In the genomic region with DNA sequence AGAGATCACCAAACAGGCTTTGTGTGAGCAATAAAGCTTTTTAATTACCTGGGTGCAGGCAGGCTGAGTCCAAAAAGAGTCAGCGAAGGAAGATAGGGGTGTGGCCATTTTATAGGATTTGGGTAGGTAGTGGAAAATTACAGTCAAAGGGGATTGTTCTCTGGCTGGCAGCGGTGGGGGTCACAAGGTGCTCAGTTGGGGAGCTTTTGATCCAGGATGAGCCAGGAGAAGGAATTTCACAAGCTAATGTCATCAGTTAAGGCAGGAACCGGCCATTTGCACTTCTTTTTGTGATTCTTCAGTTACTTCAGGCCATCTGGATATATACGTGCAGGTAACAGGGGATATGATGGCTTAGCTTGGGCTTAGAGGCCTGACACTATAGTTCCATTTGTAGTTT, we compare ENCODE assay signal across 6 cellular contexts.
DNase-seq lines count a peak whose midpoint lies in the region; ATAC-seq, FAIRE-seq and TF ChIP-seq lines count a peak whose summit lies in the region.
"Not testable (repeated sequence)": the region's sequence is repeated elsewhere in the genome, so short reads cannot be mapped to it uniquely, and the experiment has no call there.

No MANE protein-coding gene starts in this region.

- not testable (repeated sequence) for H2BK5ac ChIP-seq in H9 (ENCODE audit: insufficient read length, low read length); H1 (ENCODE audit: low read depth, low read length); mesendoderm (ENCODE audit: low read length)

- not testable (repeated sequence) for H3T11ph ChIP-seq in H9 (ENCODE audit: low read length)

- H4K8ac ChIP-seq in H9 (replicated peaks; ENCODE audit: insufficient read length, low read depth, low read length); H1 (ENCODE audit: extremely low read depth, insufficient read depth, low read length); mesendoderm (ENCODE audit: low read depth, low read length): not testable (repeated sequence)

- peak; percentile 3 for DNase-seq in GM23338 (ENCODE audit: low spot score)
- peak; percentile 27 for DNase-seq in H9
- not testable (repeated sequence) for DNase-seq in WTC11 (ENCODE audit: low spot score); H1 (ENCODE audit: low read depth in 1 of 2, low spot score in 2 of 2)
- peak; percentile 65 for DNase-seq in endodermal cell
- DNase-seq in mesendoderm = peak; percentile 72

- not testable (repeated sequence) for H3K79me2 ChIP-seq in GM23338 (replicated peaks; ENCODE audit: insufficient read depth); H9 (ENCODE audit: insufficient read depth, low read length); H1 (ENCODE audit: control insufficient read depth in 1 of 2, insufficient read depth in 2 of 2, low read length in 2 of 2); mesendoderm (ENCODE audit: control insufficient read depth, insufficient read depth, low read length)

- H3K4ac ChIP-seq in H9 (ENCODE audit: low read depth, low read length); H1 (replicated peaks; ENCODE audit: insufficient read length, low read depth, low read length): not testable (repeated sequence)
- H3K4ac ChIP-seq in mesendoderm (ENCODE audit: low read depth, low read length) = peak overlapping the region; percentile 71

- not testable (repeated sequence) for H4K91ac ChIP-seq in H9 (ENCODE audit: insufficient read length, low read depth, low read length); H1 (replicated peaks; ENCODE audit: insufficient read length, low read length)

- H3K4me1 ChIP-seq in GM23338 (ENCODE audit: insufficient read depth) = peaks cover 11% of the 10 kb centered on the region; the same call in 1 of the 2 replicates
- not testable (repeated sequence) for H3K4me1 ChIP-seq in H9 (ENCODE audit: insufficient read depth, low read length); H1 (replicated peaks in 1 of 4; ENCODE audit: control insufficient read depth in 3 of 4, insufficient read depth in 4 of 4, low read length in 3 of 4); endodermal cell (ENCODE audit: control insufficient read depth, insufficient read depth, low read length); mesendoderm (ENCODE audit: control insufficient read depth, low read depth, low read length)

- not testable (repeated sequence) for H3K4me3 ChIP-seq in GM23338; H1 (ENCODE audit: extremely low read depth in 1 of 4, insufficient read depth in 2 of 4, low read depth in 3 of 4, low read length in 4 of 4); endodermal cell (ENCODE audit: low read length); mesendoderm (ENCODE audit: low read length)

- H3K4me3 Mint-ChIP-seq in GM23338, H9, WTC11, endodermal cell: not testable (repeated sequence)

- H3K4me1 Mint-ChIP-seq in GM23338 (peaks cover 13% of the 10 kb centered on the region), H9 (peaks cover 10 to 14% of the 10 kb centered on the region in 2 experiments), WTC11 (peaks cover 26% of the 10 kb centered on the region)
- not testable (repeated sequence) for H3K4me1 Mint-ChIP-seq in endodermal cell

- TF ChIP-seq EP300 in H1 (IDR thresholded peaks at IDR 0.05; ENCODE audit: borderline replicate concordance in 1 of 2, low read depth in 2 of 2, low read length in 2 of 2) = not testable (repeated sequence)

- H3K27me3 ChIP-seq in GM23338 (ENCODE audit: insufficient read depth); H9 (ENCODE audit: insufficient read depth, low read length); H1 (replicated peaks in 1 of 4; ENCODE audit: control insufficient read depth in 3 of 4, extremely low read depth in 1 of 4, insufficient read depth in 3 of 4, low read length in 3 of 4); endodermal cell (ENCODE audit: control insufficient read depth, insufficient read depth, low read length, poor library complexity, severe bottlenecking); mesendoderm (ENCODE audit: insufficient read depth, low read length, poor library complexity): not testable (repeated sequence)

- H2BK12ac ChIP-seq in H9 (ENCODE audit: insufficient read length, low read depth, low read length); H1 (ENCODE audit: low read depth, low read length): not testable (repeated sequence)

- H3K9me3 ChIP-seq in H9 (ENCODE audit: control insufficient read depth, low read depth, low read length); H1 (ENCODE audit: insufficient read depth in 2 of 2, low read depth in 1 of 2, low read length in 1 of 2); endodermal cell (ENCODE audit: control insufficient read depth, low read length): not testable (repeated sequence)

- not testable (repeated sequence) for ATAC-seq in GM23338, WTC11

- not testable (repeated sequence) for H2BK20ac ChIP-seq in H9 (ENCODE audit: low read depth, low read length, poor library complexity, severe bottlenecking); H1 (ENCODE audit: low read length)

- H2BK120ac ChIP-seq in H9 (ENCODE audit: low read depth, low read length, poor library complexity, severe bottlenecking); H1 (replicated peaks; ENCODE audit: low read depth, low read length); mesendoderm (ENCODE audit: low read depth, low read length): not testable (repeated sequence)

- not testable (repeated sequence) for TF ChIP-seq POLR2A in H1 (IDR thresholded peaks at IDR 0.05; ENCODE audit: control extremely low read depth in 1 of 2, low read depth in 2 of 2, low read length in 2 of 2)

- not testable (repeated sequence) for H3K14ac ChIP-seq in H9 (ENCODE audit: insufficient read depth, low read length); H1 (ENCODE audit: insufficient read length)

- H3K56ac ChIP-seq in H9 (ENCODE audit: insufficient read length, low read depth, low read length); H1 (replicated peaks; ENCODE audit: insufficient read length, low read depth, low read length): not testable (repeated sequence)
- peak overlapping the region; percentile 43 for H3K56ac ChIP-seq in mesendoderm (ENCODE audit: low read length)

- H3K36me3 Mint-ChIP-seq in GM23338 (ENCODE audit: low read depth); H9 (ENCODE audit: insufficient read depth in 1 of 3, low read depth in 3 of 3); WTC11; endodermal cell (ENCODE audit: low read depth): not testable (repeated sequence)

- TF ChIP-seq CTCF in GM23338 (conservative IDR thresholded peaks at IDR 0.05; ENCODE audit: low read depth in 2 of 2); H9 (conservative IDR thresholded peaks at IDR 0.05); WTC11 (IDR thresholded peaks at IDR 0.05); H1 (IDR thresholded peaks at IDR 0.05; ENCODE audit: control extremely low read depth in 1 of 3, insufficient read depth in 1 of 3, low read depth in 1 of 3, low read length in 3 of 3); endodermal cell (conservative IDR thresholded peaks at IDR 0.05): not testable (repeated sequence)

- no CpG with 5 or more reads among the region's 4 CpGs for WGBS in H9 (ENCODE audit: extremely low coverage, insufficient read length, low lambda C conversion rate)
- WGBS in H1 (ENCODE audit: extremely low coverage in 1 of 2, insufficient coverage in 1 of 2, insufficient read length in 1 of 2, insufficient replicate concordance in 2 of 2, low coverage in 1 of 2, low lambda C conversion rate in 2 of 2, missing lambda C conversion rate in 1 of 2), 2 experiments = 75% methylated on average over 4 of the region's 4 CpGs; no CpG with 5 or more reads in 1 of the 2 experiments
- 81 to 85% methylated on average over 4 of the region's 4 CpGs for WGBS in endodermal cell (ENCODE audit: insufficient coverage in 1 of 2, insufficient read length in 1 of 2), 2 experiments
- no CpG with 5 or more reads among the region's 4 CpGs for WGBS in mesendoderm (ENCODE audit: extremely low coverage, insufficient coverage, low lambda C conversion rate)

- not testable (repeated sequence) for H2BK15ac ChIP-seq in H9 (ENCODE audit: low read depth, low read length); H1 (ENCODE audit: low read length); mesendoderm (replicated peaks; ENCODE audit: low read depth)

- not testable (repeated sequence) for H3K9me3 Mint-ChIP-seq in GM23338, H9, WTC11, endodermal cell

- not testable (repeated sequence) for H3K27ac ChIP-seq in GM23338 (ENCODE audit: low read depth); H9 (ENCODE audit: insufficient read length, low read depth, low read length); H1 (ENCODE audit: low read depth, low read length); endodermal cell (ENCODE audit: low read depth, low read length)
- peak overlapping the region; percentile 11 for H3K27ac ChIP-seq in mesendoderm (ENCODE audit: low read depth, low read length)

- H3K23ac ChIP-seq in H9 (ENCODE audit: insufficient read length, low read depth, low read length); H1 (ENCODE audit: insufficient read length); mesendoderm (ENCODE audit: low read length): not testable (repeated sequence)

- H2AK5ac ChIP-seq in H9 (ENCODE audit: insufficient read length, low read length); H1 (ENCODE audit: low read depth, low read length); mesendoderm (ENCODE audit: low read length): not testable (repeated sequence)

- H3K27me3 Mint-ChIP-seq in GM23338 (ENCODE audit: insufficient read depth, low read depth, poor library complexity); H9 (ENCODE audit: low read depth); WTC11 (ENCODE audit: low read depth); endodermal cell (ENCODE audit: insufficient read depth): not testable (repeated sequence)

- not testable (repeated sequence) for H3K18ac ChIP-seq in H9 (ENCODE audit: insufficient read length, low read depth, low read length); H1 (ENCODE audit: extremely low read depth, low read length); mesendoderm (ENCODE audit: low read length)

- not testable (repeated sequence) for H4K5ac ChIP-seq in H9 (ENCODE audit: insufficient read length, low read depth, low read length); H1 (ENCODE audit: insufficient read length, low read depth, low read length); mesendoderm (ENCODE audit: low read length)

- TF ChIP-seq RAD21 in H1 (IDR thresholded peaks at IDR 0.05 in 1 of 2, conservative IDR thresholded peaks at IDR 0.05 in 1 of 2; ENCODE audit: low read depth in 2 of 2, low read length in 2 of 2) = not testable (repeated sequence)

- CTCF ChIA-PET in WTC11 (lab: Charles Lee) = not testable (repeated sequence)
- CTCF ChIA-PET in H1 (lab: Charles Lee; ENCODE audit: partially characterized antibody) = interaction anchor here (1.5 to 1.8 kb wide), 2 partner anchors 14 to 16 kb away, joined by 3 to 5 read pairs; no protein-coding TSS in a partner anchor

- H3F3A ChIP-seq in GM23338 (replicated peaks; ENCODE audit: low read depth) = not testable (repeated sequence)

- H3K23me2 ChIP-seq in H9 (ENCODE audit: insufficient read length, low read depth, low read length, poor library complexity, severe bottlenecking); H1 (ENCODE audit: low read depth, low read length): not testable (repeated sequence)

- not testable (repeated sequence) for FAIRE-seq in H1 (lab: Jason Lieb, UNC)

- POLR2A ChIA-PET in WTC11 (lab: Charles Lee); H1 (lab: Charles Lee; ENCODE audit: partially characterized antibody): not testable (repeated sequence)

- H3K27ac Mint-ChIP-seq in GM23338, endodermal cell: not testable (repeated sequence)
- peak overlapping the region in 2 of 3 experiments; percentile 15 to 60; a peak in 1 of 7 replicates for H3K27ac Mint-ChIP-seq in H9
- H3K27ac Mint-ChIP-seq in WTC11 = peak overlapping the region; percentile 45

- H2AFZ ChIP-seq in GM23338 (peak overlapping the region; percentile 21; the same call in 1 of the 2 replicates), H1 (ENCODE audit: low read length) (peak overlapping the region; percentile 92)
- not testable (repeated sequence) for H2AFZ ChIP-seq in H9 (ENCODE audit: low read length)

- not testable (repeated sequence) for H3K9me2 ChIP-seq in GM23338 (ENCODE audit: insufficient read depth)

- H4K20me1 ChIP-seq in GM23338 (replicated peaks; ENCODE audit: insufficient read depth); H9 (ENCODE audit: control insufficient read depth, insufficient read depth, insufficient read length); H1 (replicated peaks in 1 of 2; ENCODE audit: control insufficient read depth in 1 of 2, insufficient read depth in 2 of 2, low read length in 2 of 2): not testable (repeated sequence)

- not testable (repeated sequence) for H3K4me2 ChIP-seq in GM23338; H9 (ENCODE audit: insufficient read depth, insufficient read length, low read length); H1 (ENCODE audit: insufficient read depth in 1 of 2, low read depth in 2 of 2, low read length in 2 of 2); mesendoderm (ENCODE audit: low read length)

- H3K79me1 ChIP-seq in H9 (ENCODE audit: insufficient read depth, low read depth, low read length, poor library complexity, severe bottlenecking); H1 (ENCODE audit: low read depth, low read length); mesendoderm (ENCODE audit: low read length): not testable (repeated sequence)

- H3K9ac ChIP-seq in H9 (ENCODE audit: extremely low read depth, insufficient read length, low read length); H1 (replicated peaks in 1 of 4; ENCODE audit: extremely low read depth in 1 of 4, low read depth in 3 of 4, low read length in 3 of 4); endodermal cell (ENCODE audit: extremely low read depth, low read length, poor library complexity, severe bottlenecking); mesendoderm (ENCODE audit: low read length): not testable (repeated sequence)

- not testable (repeated sequence) for H3K36me3 ChIP-seq in GM23338 (ENCODE audit: insufficient read depth); H1 (ENCODE audit: control insufficient read depth in 2 of 4, insufficient read depth in 4 of 4, low read length in 3 of 4); endodermal cell (ENCODE audit: control insufficient read depth, insufficient read depth, low read length); mesendoderm (ENCODE audit: control insufficient read depth, insufficient read depth, low read length)
